In genomic region chr3:1235526-1236120, GRCh38 we compare ENCODE assay signal across 21 cellular contexts.
DNase-seq lines count a peak whose midpoint lies in the region; ATAC-seq, FAIRE-seq and TF ChIP-seq lines count a peak whose summit lies in the region.
"Had no signal": no experiment of that assay in that cellular context is flagged by ENCODE, and none has a peak within 500 bp of the region (broad histone marks: within the 10 kb centered on the region; RNA-seq: fewer than 3 reads in every experiment).

No MANE protein-coding gene starts in this region.

- 89 to 92% methylated on average over 8 of the region's 8 CpGs for WGBS in sigmoid colon, 2 donors

- H3K36me3 Mint-ChIP-seq in astrocyte (ENCODE audit: low read depth, unreplicated experiment), result no peaks in the 10 kb centered on the region
- H3K36me3 Mint-ChIP-seq: CD4-positive, alpha-beta memory T cell had no signal

- DNase-seq in NB4 (ENCODE audit: low read depth), result peak; percentile 2
- no peak for DNase-seq in astrocyte (ENCODE audit: low read depth)
- DNase-seq in fibroblast of mammary gland (ENCODE audit: low read depth), result peak; percentile 42
- DNase-seq in upper lobe of right lung, result no peak
- DNase-seq in sigmoid colon, result no peak
- DNase-seq in uterus, result no peak
- DNase-seq in DMS53 treated with DMSO at 0.1 percent for 48 hours (lab: John Stamatoyannopoulos, UW; ENCODE audit: unreplicated experiment), result no peak
- DNase-seq in left lobe of liver (ENCODE audit: low spot score), result no peak
- DNase-seq: CD4-positive, alpha-beta memory T cell; MG63; NCI-H1048; NCI-H1417 treated with DMSO at 0.1 percent for 48 hours; NCI-H187 treated with DMSO at 0.1 percent for 48 hours; SHP77 treated with DMSO at 0.1 percent for 48 hours had no signal

- TF ChIP-seq POLR2A in NB4 (IDR thresholded peaks at IDR 0.05; ENCODE audit: extremely low read depth, insufficient read length), result no peak
- no peak for TF ChIP-seq POLR2A in sigmoid colon (IDR thresholded peaks at IDR 0.05)
- TF ChIP-seq POLR2A in uterus (IDR thresholded peaks at IDR 0.05), result no peak

- intact Hi-C loops in upper lobe of right lung (cut with DNase I), result no loop called here
- intact Hi-C loops in sigmoid colon (cut with DNase I), result no loop called here
- intact Hi-C loops in uterus (cut with DNase I; ENCODE audit: low total_unique reads), result no loop called here

- no peaks in the 10 kb centered on the region for H3K4me1 ChIP-seq in astrocyte (ENCODE audit: insufficient read depth, low read length)
- no peaks in the 10 kb centered on the region for H3K4me1 ChIP-seq in upper lobe of right lung
- H3K4me1 ChIP-seq in sigmoid colon, result no peaks in the 10 kb centered on the region
- no peaks in the 10 kb centered on the region for H3K4me1 ChIP-seq in uterus
- H3K4me1 ChIP-seq: BLaER1 treated with 17β-estradiol and CSF1 and Interleukin-3, amounts not matched to agents 10 nM and 100 nM had no signal

- H3K27ac Mint-ChIP-seq in astrocyte (ENCODE audit: unreplicated experiment), result no peak overlapping the region
- H3K27ac Mint-ChIP-seq: CD4-positive, alpha-beta memory T cell had no signal

- no peak overlapping the region for H3K4me3 Mint-ChIP-seq in astrocyte (ENCODE audit: unreplicated experiment)
- H3K4me3 Mint-ChIP-seq: CD4-positive, alpha-beta memory T cell had no signal

- H3K27ac ChIP-seq in astrocyte (ENCODE audit: low read depth, low read length) (no peak overlapping the region), upper lobe of right lung (no peak overlapping the region), sigmoid colon (no peak overlapping the region), uterus (no peak overlapping the region)
- H3K27ac ChIP-seq: BLaER1 treated with 17β-estradiol and CSF1 and Interleukin-3, amounts not matched to agents 10 nM and 100 nM; RWPE1 had no signal

- no peaks in the 10 kb centered on the region for H4K20me1 ChIP-seq in astrocyte (ENCODE audit: insufficient read depth, low read length)
- H4K20me1 ChIP-seq: BLaER1 treated with 17β-estradiol and CSF1 and Interleukin-3, amounts not matched to agents 10 nM and 100 nM had no signal

- peak overlapping the region; percentile 45 for H3K4me2 ChIP-seq in astrocyte (ENCODE audit: low read length)
- H3K4me2 ChIP-seq: BLaER1 treated with 17β-estradiol and CSF1 and Interleukin-3, amounts not matched to agents 10 nM and 100 nM had no signal

- H3K36me3 ChIP-seq in astrocyte (ENCODE audit: insufficient read depth, low read length), result no peaks in the 10 kb centered on the region
- H3K36me3 ChIP-seq in upper lobe of right lung, result no peaks in the 10 kb centered on the region
- no peaks in the 10 kb centered on the region for H3K36me3 ChIP-seq in sigmoid colon
- H3K36me3 ChIP-seq in uterus, result no peaks in the 10 kb centered on the region
- H3K36me3 ChIP-seq: BLaER1 treated with 17β-estradiol and CSF1 and Interleukin-3, amounts not matched to agents 10 nM and 100 nM; MG63 had no signal

- ATAC-seq in upper lobe of right lung (peak; percentile 19), left lobe of liver (no peak)
- ATAC-seq: HepG2, K562, SK-N-SH treated with all-trans-retinoic acid at 6 μM for 48 hours had no signal

- H3K4me1 Mint-ChIP-seq in astrocyte (ENCODE audit: low read depth, unreplicated experiment), result no peaks in the 10 kb centered on the region
- H3K4me1 Mint-ChIP-seq: CD4-positive, alpha-beta memory T cell had no signal

- H3K9me3 Mint-ChIP-seq in astrocyte (ENCODE audit: unreplicated experiment), result peaks cover 4% of the 10 kb centered on the region

- H3K9ac ChIP-seq in astrocyte (ENCODE audit: low read length), result no peak overlapping the region
- H3K9ac ChIP-seq: BLaER1 treated with 17β-estradiol and CSF1 and Interleukin-3, amounts not matched to agents 10 nM and 100 nM had no signal

- TF ChIP-seq EP300 in sigmoid colon (IDR thresholded peaks at IDR 0.05), result no peak

- H3K79me2 ChIP-seq in astrocyte (ENCODE audit: insufficient read depth, low read length), result no peaks in the 10 kb centered on the region

- H3K4me3 ChIP-seq in NB4 (ENCODE audit: low read depth, low read length) (no peak overlapping the region), astrocyte (ENCODE audit: insufficient read depth, low read depth, low read length) (no peak overlapping the region), fibroblast of mammary gland (ENCODE audit: control insufficient read depth, low read depth, low read length) (no peak overlapping the region), upper lobe of right lung (no peak overlapping the region), sigmoid colon (no peak overlapping the region), uterus (no peak overlapping the region)
- H3K4me3 ChIP-seq: BLaER1 treated with 17β-estradiol and CSF1 and Interleukin-3, amounts not matched to agents 10 nM and 100 nM; K562; MG63 had no signal

- no peaks in the 10 kb centered on the region for H3K9me3 ChIP-seq in astrocyte (ENCODE audit: insufficient read depth, low read depth, low read length)
- H3K9me3 ChIP-seq in upper lobe of right lung, result no peaks in the 10 kb centered on the region
- no peaks in the 10 kb centered on the region for H3K9me3 ChIP-seq in sigmoid colon
- no peaks in the 10 kb centered on the region for H3K9me3 ChIP-seq in uterus
- H3K9me3 ChIP-seq: BLaER1 treated with 17β-estradiol and CSF1 and Interleukin-3, amounts not matched to agents 10 nM and 100 nM; MG63 had no signal

- no peaks in the 10 kb centered on the region for H3K27me3 Mint-ChIP-seq in astrocyte (ENCODE audit: low read depth, unreplicated experiment)
- H3K27me3 Mint-ChIP-seq: CD4-positive, alpha-beta memory T cell had no signal

- no peak for TF ChIP-seq CTCF in NB4 (IDR thresholded peaks at IDR 0.05; ENCODE audit: low read depth, low read length)
- TF ChIP-seq CTCF in astrocyte (IDR thresholded peaks at IDR 0.05; ENCODE audit: insufficient read depth, low read depth, low read length), result no peak
- TF ChIP-seq CTCF in fibroblast of mammary gland (conservative IDR thresholded peaks at IDR 0.05; ENCODE audit: control insufficient read depth, insufficient read depth, low read depth, low read length), result no peak
- no peak for TF ChIP-seq CTCF in upper lobe of right lung (IDR thresholded peaks at IDR 0.05)
- TF ChIP-seq CTCF in sigmoid colon (IDR thresholded peaks at IDR 0.05), result no peak
- no peak for TF ChIP-seq CTCF in uterus (IDR thresholded peaks at IDR 0.05)

- H3K27me3 ChIP-seq in astrocyte (ENCODE audit: insufficient read depth, low read length), result no peaks in the 10 kb centered on the region
- no peaks in the 10 kb centered on the region for H3K27me3 ChIP-seq in upper lobe of right lung
- no peaks in the 10 kb centered on the region for H3K27me3 ChIP-seq in sigmoid colon
- H3K27me3 ChIP-seq in uterus, result no peaks in the 10 kb centered on the region
- H3K27me3 ChIP-seq: BLaER1 treated with 17β-estradiol and CSF1 and Interleukin-3, amounts not matched to agents 10 nM and 100 nM; MG63 had no signal

- H2AFZ ChIP-seq in astrocyte (ENCODE audit: low read depth, low read length), result peak overlapping the region; percentile 66

- no peak for FAIRE-seq in astrocyte (lab: Jason Lieb, UNC)
- FAIRE-seq: GM12891, H54, HepG2, K562 had no signal

Comparison
In these comparisons a context has a peak if more than half of its experiments do, and no peak if none do; other contexts are left out.
1. DNase-seq: peak in NB4 (single experiment) and fibroblast of mammary gland (single experiment); none in astrocyte (single experiment), upper lobe of right lung (single experiment), sigmoid colon (single experiment), uterus (0 of 2), DMS53 treated with DMSO at 0.1 percent for 48 hours (single experiment) and left lobe of liver (single experiment).